16 cellular contexts compared by ENCODE assay signal in the genomic region with DNA sequence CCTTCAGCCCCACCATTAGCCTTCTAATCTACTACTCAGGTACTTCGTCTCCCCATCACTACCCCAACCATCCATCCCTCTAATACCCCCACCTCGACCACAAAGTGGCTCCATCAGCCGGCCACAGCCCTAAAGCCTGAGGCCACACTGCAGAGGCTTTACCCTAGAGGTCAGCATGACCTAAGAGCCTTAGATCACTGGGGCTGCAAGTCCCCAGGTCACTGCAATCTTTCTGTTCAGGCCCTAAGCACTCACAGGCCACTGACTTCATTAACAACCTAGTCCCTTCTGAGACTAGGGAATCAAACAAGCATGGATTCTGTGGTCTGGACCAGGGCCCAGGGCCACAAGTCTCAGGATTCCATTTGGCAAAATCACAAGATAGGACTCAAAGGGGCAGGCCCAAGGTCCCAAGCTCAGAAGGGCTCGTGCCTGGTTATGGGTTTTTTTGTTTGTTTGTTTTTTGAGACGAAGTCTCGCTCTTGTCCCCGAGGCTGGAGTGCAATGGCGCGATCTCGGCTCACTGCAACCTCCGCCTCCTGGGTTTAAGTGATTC. TPM values are rescaled to one million over a fixed set of nuclear protein-coding genes. Genes with fewer than 3 reads are reported as not detected.
DNase-seq lines count a peak whose midpoint lies in the region; FAIRE-seq and TF ChIP-seq lines count a peak whose summit lies in the region.
"Had no signal": no experiment of that assay in that cellular context is flagged by ENCODE, and none has a peak within 500 bp of the region (broad histone marks: within the 10 kb centered on the region; RNA-seq: fewer than 3 reads in every experiment).

No MANE protein-coding gene starts in this region.

- H3K27me3 Mint-ChIP-seq in CD4-positive, alpha-beta memory T cell, result peaks cover 0 to 2% of the 10 kb centered on the region in 2 donors
- H3K27me3 Mint-ChIP-seq in neural crest cell (ENCODE audit: low read depth), result no peaks in the 10 kb centered on the region

- peaks cover 0 to 1% (median 0%) of the 10 kb centered on the region in 8 donors for H3K9me3 Mint-ChIP-seq in CD4-positive, alpha-beta memory T cell
- H3K9me3 Mint-ChIP-seq in neural crest cell, result no peaks in the 10 kb centered on the region

- WGBS in small intestine, 3 donors, result 84 to 91% (median 90%) methylated on average over 11 of the region's 11 CpGs

- H3K27me3 ChIP-seq in CD4-positive, alpha-beta memory T cell (ENCODE audit: insufficient read depth, low read length), result no peaks in the 10 kb centered on the region
- no peaks in the 10 kb centered on the region for H3K27me3 ChIP-seq in bronchial epithelial cell (ENCODE audit: control insufficient read depth, insufficient read depth, low read length)
- no peaks in the 10 kb centered on the region for H3K27me3 ChIP-seq in small intestine (ENCODE audit: control insufficient read depth in 2 of 2, insufficient read depth in 2 of 2, low read length in 2 of 2)

- peaks cover 9% of the 10 kb centered on the region for H3K4me1 ChIP-seq in CD4-positive, alpha-beta memory T cell (ENCODE audit: insufficient read depth, low read length)
- H3K4me1 ChIP-seq in small intestine (ENCODE audit: control insufficient read depth in 2 of 2, insufficient read depth in 1 of 2, low read depth in 1 of 2, low read length in 1 of 2), result no peaks in the 10 kb centered on the region
- H3K4me1 ChIP-seq: foreskin keratinocyte had no signal

- H3K36me3 Mint-ChIP-seq in CD4-positive, alpha-beta memory T cell, result no peaks in the 10 kb centered on the region
- H3K36me3 Mint-ChIP-seq in neural crest cell (ENCODE audit: low read depth), result no peaks in the 10 kb centered on the region

- peak overlapping the region in 6 of 7 donors; percentile 0 to 88 (median 34) for H3K27ac Mint-ChIP-seq in CD4-positive, alpha-beta memory T cell
- peak overlapping the region; percentile 37 for H3K27ac Mint-ChIP-seq in neural crest cell (ENCODE audit: unreplicated experiment)

- H3K4me3 ChIP-seq in CD4-positive, alpha-beta memory T cell (ENCODE audit: low read length in 2 of 2), result no peak overlapping the region
- H3K4me3 ChIP-seq in bronchial epithelial cell (ENCODE audit: low read depth, low read length) (no peak overlapping the region), small intestine (ENCODE audit: low read depth in 1 of 2, low read length in 2 of 2) (no peak overlapping the region)
- H3K4me3 ChIP-seq: skin epidermis had no signal

- no peaks in the 10 kb centered on the region for H3K9me3 ChIP-seq in CD4-positive, alpha-beta memory T cell (ENCODE audit: control insufficient read depth in 1 of 2, low read length in 2 of 2)
- no peaks in the 10 kb centered on the region for H3K9me3 ChIP-seq in small intestine (ENCODE audit: control insufficient read depth, low read depth)

- no peaks in the 10 kb centered on the region for H3K36me3 ChIP-seq in CD4-positive, alpha-beta memory T cell (ENCODE audit: insufficient read depth, low read length)
- H3K36me3 ChIP-seq in bronchial epithelial cell (ENCODE audit: control insufficient read depth, insufficient read depth, low read length), result no peaks in the 10 kb centered on the region
- H3K36me3 ChIP-seq in small intestine (ENCODE audit: control insufficient read depth in 2 of 2, insufficient read depth in 2 of 2, low read length in 2 of 2), result no peaks in the 10 kb centered on the region

- FAIRE-seq in HTR-8/SVneo (lab: Jason Lieb, UNC), result no peak
- FAIRE-seq in bronchial epithelial cell (lab: Jason Lieb, UNC), result no peak
- FAIRE-seq in small intestine (lab: Jason Lieb, UNC), result no peak

- peaks cover 5 to 22% (median 16%) of the 10 kb centered on the region in 4 donors for H3K4me1 Mint-ChIP-seq in CD4-positive, alpha-beta memory T cell
- peaks cover 25% of the 10 kb centered on the region for H3K4me1 Mint-ChIP-seq in neural crest cell

- DNase-seq in CD4-positive, alpha-beta memory T cell, result no peak
- peak; percentile 48 for DNase-seq in HTR-8/SVneo (ENCODE audit: insufficient read length, low spot score)
- peak; percentile 6 for DNase-seq in bronchial epithelial cell (ENCODE audit: low read depth)
- DNase-seq in neural crest cell (ENCODE audit: low read depth, low spot score), result no peak
- no peak for DNase-seq in HuH-7 (ENCODE audit: low spot score)
- no peak for DNase-seq in GDM1 (lab: John Stamatoyannopoulos, UW)
- no peak for DNase-seq in NCI-H524 treated with DMSO at 0.1 percent for 48 hours (lab: John Stamatoyannopoulos, UW)
- no peak for DNase-seq in small intestine
- DNase-seq: activated CD8-positive, alpha-beta memory T cell treated with anti-CD3 and anti-CD28 coated beads, Interleukin-2, amount 50 U/mL, for 48 hours; caudate nucleus; foreskin keratinocyte; H7; midbrain; NCI-H1105; NCI-H774 had no signal

- H3K4me3 Mint-ChIP-seq in CD4-positive, alpha-beta memory T cell, result peak overlapping the region in 6 of 8 donors; percentile 10 to 74 (median 54)
- no peak overlapping the region for H3K4me3 Mint-ChIP-seq in neural crest cell

- TF ChIP-seq CTCF in bronchial epithelial cell (IDR thresholded peaks at IDR 0.05; ENCODE audit: insufficient read depth, low read length, severe bottlenecking) (no peak), neural crest cell (conservative IDR thresholded peaks at IDR 0.05) (no peak)

- intact Hi-C loops in CD4-positive, alpha-beta memory T cell (cut with micrococcal nuclease), result no loop called here

- POLR2A ChIA-PET in CD4-positive, alpha-beta memory T cell (lab: Charles Lee; ENCODE audit: partially characterized antibody), result no interaction called here

- CTCF ChIA-PET in CD4-positive, alpha-beta memory T cell (lab: Charles Lee; ENCODE audit: partially characterized antibody), result no interaction called here

- H3K27ac ChIP-seq in CD4-positive, alpha-beta memory T cell (ENCODE audit: low read depth, low read length), result no peak overlapping the region
- no peak overlapping the region for H3K27ac ChIP-seq in small intestine (ENCODE audit: low read depth in 1 of 2, low read length in 1 of 2)
- H3K27ac ChIP-seq: foreskin keratinocyte, skin epidermis had no signal

RNA-seq across cellular contexts. Expression of gene PKDCC, which starts 37.0 kb away (rescaled TPM):
- total RNA-seq in CD4-positive, alpha-beta memory T cell, result not detected
- under 1 TPM in 1 of 2 donors, not detected in 1; 0.41 TPM for polyA plus RNA-seq in CD4-positive, alpha-beta memory T cell
- total RNA-seq in bronchial epithelial cell (0.38 and 0.79 TPM in 2 replicates), neural crest cell (74.4 and 81.9 TPM in 2 replicates)
- 100 to 1,000 TPM in 1 of 3 donors, 10 to 100 TPM in 1, 1 to 10 TPM in 1; 7.8 to 129 (median 13.8) TPM for polyA plus RNA-seq in small intestine
- total RNA-seq: foreskin keratinocyte had no signal

Comparison
In these comparisons a context has a peak if more than half of its experiments do, and no peak if none do; other contexts are left out.
1. DNase-seq: peak in HTR-8/SVneo (single experiment) and bronchial epithelial cell (single experiment); none in CD4-positive, alpha-beta memory T cell (0 of 5), neural crest cell (single experiment), HuH-7 (single experiment), GDM1 (single experiment), NCI-H524 treated with DMSO at 0.1 percent for 48 hours (single experiment) and small intestine (single experiment).
2. RNA of gene PKDCC, which starts 37.0 kb away (total RNA-seq): 74.4 to 81.9 TPM in neural crest cell; 0.38 to 0.79 TPM in bronchial epithelial cell and not detected in CD4-positive, alpha-beta memory T cell; every median in the first group is over 10 times any median in the second.